Comparison of ENCODE assay signal across 8 cellular contexts in the genomic region with DNA sequence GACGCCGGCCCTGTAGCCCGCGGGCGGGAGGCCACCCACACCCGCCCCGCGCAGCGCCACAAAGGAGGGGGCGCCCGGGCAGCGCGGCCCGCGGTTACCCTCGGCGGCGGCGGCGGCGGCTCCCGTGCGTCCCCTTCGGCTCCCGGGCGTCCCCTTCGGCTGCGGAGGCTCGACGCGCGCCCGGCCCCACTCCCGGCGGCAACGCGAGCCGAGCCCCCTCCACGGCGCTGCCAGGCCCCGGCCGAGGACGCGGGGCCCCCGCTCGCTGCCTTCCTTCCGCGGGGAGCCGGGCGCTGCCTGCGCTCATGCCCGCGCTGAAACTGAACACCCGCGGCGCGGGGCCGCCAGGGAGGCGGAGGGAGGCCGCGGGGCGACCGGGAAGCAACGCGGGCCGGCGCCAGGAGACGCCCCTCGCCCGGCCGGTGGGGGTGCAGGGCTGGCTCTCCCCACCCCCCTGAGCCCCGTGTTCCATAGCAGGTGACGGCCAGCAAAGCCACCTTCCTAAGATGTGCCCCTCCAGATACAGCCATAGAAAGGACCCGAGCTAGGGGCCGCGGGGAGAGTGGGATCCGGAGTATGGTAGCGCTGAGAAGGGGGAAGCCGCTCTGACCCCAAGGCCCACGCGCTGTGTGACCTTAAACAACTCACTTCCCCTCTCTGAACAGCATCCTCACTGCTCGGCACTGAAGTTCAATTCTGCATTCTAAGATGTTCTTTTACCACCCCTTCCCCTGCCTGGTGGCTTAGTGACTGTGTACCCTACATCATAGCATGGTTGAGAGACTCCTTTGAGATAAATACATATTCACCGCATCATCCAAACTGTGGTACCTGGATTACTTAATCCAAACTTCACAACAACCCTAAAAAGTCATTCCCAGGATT. TPM values are rescaled to one million over a fixed set of nuclear protein-coding genes. Genes with fewer than 3 reads are reported as not detected.
A peak's percentile ranks its signal among the peaks of the same experiment; 100 is the strongest.
DNase-seq lines count a peak whose midpoint lies in the region; ATAC-seq and TF ChIP-seq lines count a peak whose summit lies in the region.

No MANE protein-coding gene starts in this region.

- peak; percentile 4 for ATAC-seq in CD4-positive, alpha-beta T cell (ENCODE audit: poor library complexity)
- ATAC-seq in GM19467 (IDR thresholded peaks at IDR 0.05; ENCODE audit: unreplicated experiment) = peak; percentile 17
- peak; percentile 15 for ATAC-seq in activated CD8-positive, alpha-beta T cell treated with anti-CD3 and anti-CD28 coated beads for 36 hours

- H3K4me1 Mint-ChIP-seq in CD4-positive, alpha-beta T cell (ENCODE audit: low read depth) = peaks cover 42% of the 10 kb centered on the region
- H3K4me1 Mint-ChIP-seq in activated CD8-positive, alpha-beta T cell treated with anti-CD3 and anti-CD28 coated beads for 36 hours (ENCODE audit: low read depth) = peaks cover 49% of the 10 kb centered on the region

- H3K4me1 ChIP-seq in esophagus muscularis mucosa (peaks cover 36 to 48% (median 41%) of the 10 kb centered on the region in 4 donors), neuron (ENCODE audit: insufficient read depth, low read length) (peaks cover 34% of the 10 kb centered on the region)

- peak overlapping the region; percentile 67 for H3K27ac ChIP-seq in CD4-positive, alpha-beta T cell (ENCODE audit: low read depth, low read length)
- peak overlapping the region; percentile 85 to 97 (median 92) for H3K27ac ChIP-seq in esophagus muscularis mucosa (replicated peaks in 1 of 4)

- no peak for TF ChIP-seq EP300 in esophagus muscularis mucosa (IDR thresholded peaks at IDR 0.05)

- H3K36me3 ChIP-seq in esophagus muscularis mucosa (peaks cover 0 to 5% (median 1%) of the 10 kb centered on the region in 4 donors), neuron (ENCODE audit: insufficient read depth, low read length) (peaks cover 10% of the 10 kb centered on the region)

- no peaks in the 10 kb centered on the region for H3K9me3 ChIP-seq in CD4-positive, alpha-beta T cell (ENCODE audit: control insufficient read depth, low read length)
- no peaks in the 10 kb centered on the region for H3K9me3 ChIP-seq in esophagus muscularis mucosa
- no peaks in the 10 kb centered on the region for H3K9me3 ChIP-seq in neuron (ENCODE audit: low read length)

- TF ChIP-seq POLR2A in esophagus muscularis mucosa (IDR thresholded peaks at IDR 0.05; ENCODE audit: low read depth) = no peak

- H3K9me3 Mint-ChIP-seq in CD4-positive, alpha-beta T cell = no peaks in the 10 kb centered on the region
- H3K9me3 Mint-ChIP-seq in activated CD8-positive, alpha-beta T cell treated with anti-CD3 and anti-CD28 coated beads for 36 hours = no peaks in the 10 kb centered on the region

- no peaks in the 10 kb centered on the region for H3K27me3 ChIP-seq in CD4-positive, alpha-beta T cell (ENCODE audit: control insufficient read depth, insufficient read depth, low read length)
- H3K27me3 ChIP-seq in esophagus muscularis mucosa (no peaks in the 10 kb centered on the region), neuron (ENCODE audit: insufficient read depth, low read length) (no peaks in the 10 kb centered on the region)

- H3K27me3 Mint-ChIP-seq in CD4-positive, alpha-beta T cell = no peaks in the 10 kb centered on the region
- H3K27me3 Mint-ChIP-seq in activated CD8-positive, alpha-beta T cell treated with anti-CD3 and anti-CD28 coated beads for 36 hours = no peaks in the 10 kb centered on the region

- DNase-seq in CD4-positive, alpha-beta T cell = peak in 5 of 10 experiments; percentile 5 to 46 (median 15)
- DNase-seq in HS-27A (ENCODE audit: low read depth) (peak; percentile 4), esophagus muscularis mucosa (ENCODE audit: extremely low spot score) (no peak), NCI-H1436 (lab: John Stamatoyannopoulos, UW) (no peak), LoVo (ENCODE audit: low spot score) (no peak)
- DNase-seq in activated CD8-positive, alpha-beta T cell treated with anti-CD3 and anti-CD28 coated beads for 36 hours = peak; percentile 73

- WGBS in esophagus muscularis mucosa = 8% methylated on average over 14 of the region's 83 CpGs

- no peak for TF ChIP-seq CTCF in CD4-positive, alpha-beta T cell (IDR thresholded peaks at IDR 0.05)
- no peak for TF ChIP-seq CTCF in activated CD8-positive, alpha-beta T cell treated with anti-CD3 and anti-CD28 coated beads for 36 hours (IDR thresholded peaks at IDR 0.05)
- TF ChIP-seq CTCF in esophagus muscularis mucosa (IDR thresholded peaks at IDR 0.05) = no peak

- POLR2A ChIA-PET in CD4-positive, alpha-beta T cell (lab: Charles Lee) = interaction anchor here (1.0 to 2.3 kb wide), 8 partner anchors 24 to 264 kb away, joined by 3 to 16 read pairs (median 10); a partner anchor contains a TSS
- POLR2A ChIA-PET in activated CD8-positive, alpha-beta T cell treated with anti-CD3 and anti-CD28 coated beads for 36 hours (lab: Charles Lee) = interaction anchor here (0.8 to 2.9 kb wide), 9 partner anchors 10 to 255 kb away, joined by 3 to 20 read pairs (median 4); a partner anchor contains a TSS

- CTCF ChIA-PET in CD4-positive, alpha-beta T cell (lab: Charles Lee) = interaction anchor here (0.9 to 1.6 kb wide), 4 partner anchors 15 to 350 kb away, joined by 3 to 4 read pairs (median 3); a partner anchor contains a TSS
- CTCF ChIA-PET in activated CD8-positive, alpha-beta T cell treated with anti-CD3 and anti-CD28 coated beads for 36 hours (lab: Charles Lee) = interaction anchor here (0.8 to 1.2 kb wide), 4 partner anchors 14 to 89 kb away, joined by 3 to 4 read pairs (median 3); a partner anchor contains a TSS

- peak overlapping the region; percentile 65 to 90 (median 77) for H3K4me3 ChIP-seq in esophagus muscularis mucosa
- H3K4me3 ChIP-seq in neuron (ENCODE audit: low read length) = peak overlapping the region; percentile 55

- H3K27ac Mint-ChIP-seq in CD4-positive, alpha-beta T cell = peak overlapping the region; percentile 82
- peak overlapping the region; percentile 89 for H3K27ac Mint-ChIP-seq in activated CD8-positive, alpha-beta T cell treated with anti-CD3 and anti-CD28 coated beads for 36 hours

- H3K36me3 Mint-ChIP-seq in CD4-positive, alpha-beta T cell (ENCODE audit: low read depth) = peaks cover 35% of the 10 kb centered on the region
- H3K36me3 Mint-ChIP-seq in activated CD8-positive, alpha-beta T cell treated with anti-CD3 and anti-CD28 coated beads for 36 hours (ENCODE audit: low read depth) = peaks cover 7% of the 10 kb centered on the region

- peak overlapping the region; percentile 66 for H2AFZ ChIP-seq in neuron (ENCODE audit: low read depth, low read length)

- H3K4me3 Mint-ChIP-seq in CD4-positive, alpha-beta T cell = peak overlapping the region; percentile 87
- H3K4me3 Mint-ChIP-seq in activated CD8-positive, alpha-beta T cell treated with anti-CD3 and anti-CD28 coated beads for 36 hours = peak overlapping the region; percentile 79

- intact Hi-C loops in CD4-positive, alpha-beta T cell (cut with DNase I, micrococcal nuclease) = loop anchor here in 1 of 2 experiments (2.0 to 10.0 kb wide), 3 partner anchors 37 to 247 kb away; no protein-coding TSS in a partner anchor
- intact Hi-C loops in activated CD8-positive, alpha-beta T cell treated with anti-CD3 and anti-CD28 coated beads for 36 hours (cut with micrococcal nuclease) = loop anchor here (5.0 kb wide), 2 partner anchors 44 to 144 kb away; a partner anchor contains a TSS
- intact Hi-C loops in esophagus muscularis mucosa (cut with DNase I) = loop anchor here (5.0 kb wide), 1 partner anchor 34 kb away; no protein-coding TSS in a partner anchor

RNA-seq across cellular contexts. Expression of a gene that starts 42.8 kb away (rescaled TPM):
- 10 to 100 TPM; 60.4 to 62.6 TPM for total RNA-seq in CD4-positive, alpha-beta T cell
- total RNA-seq in activated CD8-positive, alpha-beta T cell treated with anti-CD3 and anti-CD28 coated beads for 36 hours = 10 to 100 TPM; 61.0 to 61.7 TPM
- 10 to 100 TPM; 13.6 to 23.5 (median 20.0) TPM for total RNA-seq in esophagus muscularis mucosa

Comparison
In these comparisons a context has a peak if more than half of its experiments do, and no peak if none do; other contexts are left out.
1. DNase-seq: peak in HS-27A (single experiment) and activated CD8-positive, alpha-beta T cell treated with anti-CD3 and anti-CD28 coated beads for 36 hours (single experiment); none in esophagus muscularis mucosa (single experiment), NCI-H1436 (single experiment) and LoVo (single experiment).
2. Peak in every context shown above with its lines, with median percentiles within 50 percentile points of each other: ATAC-seq.